Comparison of ENCODE assay signal across 10 cellular contexts in genomic region chr20:35601990-35602389, GRCh38. TPM values are rescaled to one million over a fixed set of nuclear protein-coding genes. Genes with fewer than 3 reads are reported as not detected.
DNase-seq lines count a peak whose midpoint lies in the region; ATAC-seq and TF ChIP-seq lines count a peak whose summit lies in the region.
"Had no signal": no experiment of that assay in that cellular context is flagged by ENCODE, and none has a peak within 500 bp of the region (broad histone marks: within the 10 kb centered on the region; RNA-seq: fewer than 3 reads in every experiment).

No MANE protein-coding gene starts in this region.

- H3K27me3 Mint-ChIP-seq in dendritic cell treated with granulocyte-macrophage colony-stimulating factor and Interleukin-4, amounts not matched to agents 40 ng/mL and 50 ng/mL, for 4 days: peaks cover 66% of the 10 kb centered on the region

- H3K9me3 ChIP-seq in mesodermal cell (ENCODE audit: control insufficient read depth, low read length) (no peaks in the 10 kb centered on the region), upper lobe of left lung (no peaks in the 10 kb centered on the region)

- no peak for TF ChIP-seq POLR2A in upper lobe of left lung (IDR thresholded peaks at IDR 0.05)

- H3K36me3 Mint-ChIP-seq in dendritic cell treated with granulocyte-macrophage colony-stimulating factor and Interleukin-4, amounts not matched to agents 40 ng/mL and 50 ng/mL, for 4 days (ENCODE audit: low read depth): no peaks in the 10 kb centered on the region

- TF ChIP-seq CTCF in upper lobe of left lung (IDR thresholded peaks at IDR 0.05): no peak

- H3K4me3 Mint-ChIP-seq in dendritic cell treated with granulocyte-macrophage colony-stimulating factor and Interleukin-4, amounts not matched to agents 40 ng/mL and 50 ng/mL, for 4 days: peak overlapping the region; percentile 74

- peaks cover 0 to 10% (median 3%) of the 10 kb centered on the region in 4 donors for H3K27me3 ChIP-seq in upper lobe of left lung

- DNase-seq in Right ventricle myocardium superior: peak; percentile 30
- no peak for DNase-seq in left ventricle myocardium superior
- no peak for DNase-seq in upper lobe of left lung
- DNase-seq in HEK293T (ENCODE audit: extremely low spot score): no peak
- no peak for DNase-seq in HUDEP-2 (lab: John Stamatoyannopoulos, UW; ENCODE audit: unreplicated experiment in 76 of 76)
- DNase-seq in NCI-H82 treated with DMSO at 0.1 percent for 48 hours (lab: John Stamatoyannopoulos, UW; ENCODE audit: unreplicated experiment): no peak

- H3K27ac ChIP-seq in mesodermal cell (ENCODE audit: low read depth, low read length, severe bottlenecking) (no peak overlapping the region), upper lobe of left lung (peak overlapping the region in 1 of 4 donors; percentile 49)

- H3K4me3 ChIP-seq in mesodermal cell (ENCODE audit: extremely low read depth, insufficient read depth, low read length, poor library complexity, severe bottlenecking): peak overlapping the region; percentile 39
- H3K4me3 ChIP-seq in upper lobe of left lung: peak overlapping the region; percentile 25 to 54 (median 44)

- CTCF ChIA-PET in HEK293T (lab: Yijun Ruan, JAX): no interaction called here

- TF ChIP-seq EP300 in upper lobe of left lung (IDR thresholded peaks at IDR 0.05): no peak

- no peaks in the 10 kb centered on the region for H3K4me1 ChIP-seq in mesodermal cell (ENCODE audit: control insufficient read depth, insufficient read depth, low read length, poor library complexity, severe bottlenecking)
- H3K4me1 ChIP-seq in upper lobe of left lung: peaks cover 13 to 21% (median 20%) of the 10 kb centered on the region in 4 donors

- ATAC-seq in Right ventricle myocardium superior (ENCODE audit: poor library complexity) (no peak), left ventricle myocardium superior (no peak), upper lobe of left lung (ENCODE audit: low FRiP score in 2 of 2) (no peak)

- H3K4me1 Mint-ChIP-seq in dendritic cell treated with granulocyte-macrophage colony-stimulating factor and Interleukin-4, amounts not matched to agents 40 ng/mL and 50 ng/mL, for 4 days (ENCODE audit: low read depth): peaks cover 20% of the 10 kb centered on the region

- H3K36me3 ChIP-seq in mesodermal cell (ENCODE audit: control insufficient read depth, insufficient read depth, low read length): no peaks in the 10 kb centered on the region
- H3K36me3 ChIP-seq in upper lobe of left lung: no peaks in the 10 kb centered on the region

- POLR2A ChIA-PET in HEK293T (lab: Yijun Ruan, JAX): no interaction called here

- intact Hi-C loops in Right ventricle myocardium superior (cut with DNase I): no loop called here
- intact Hi-C loops in left ventricle myocardium superior (cut with micrococcal nuclease): no loop called here
- intact Hi-C loops in dendritic cell treated with granulocyte-macrophage colony-stimulating factor and Interleukin-4, amounts not matched to agents 40 ng/mL and 50 ng/mL, for 4 days (cut with micrococcal nuclease): no loop called here

- 73 to 93% methylated on average over 20 to 23 of the region's 30 CpGs for WGBS in mesodermal cell (ENCODE audit: insufficient coverage in 2 of 2), 2 experiments
- WGBS in upper lobe of left lung, 2 donors: 8 to 24% methylated on average over 5 to 22 of the region's 30 CpGs

- no peak overlapping the region for H3K27ac Mint-ChIP-seq in dendritic cell treated with granulocyte-macrophage colony-stimulating factor and Interleukin-4, amounts not matched to agents 40 ng/mL and 50 ng/mL, for 4 days
- H3K27ac Mint-ChIP-seq: activated naive CD4-positive, alpha-beta T cell treated with anti-CD3 and anti-CD28 coated beads for 36 hours; T-helper 2 cell treated with Interferon-gamma antibody and Interleukin-4, amounts not matched to agents 5 μg/mL and 100 μg/mL, for 36 hours had no signal

- no peaks in the 10 kb centered on the region for H3K9me3 Mint-ChIP-seq in dendritic cell treated with granulocyte-macrophage colony-stimulating factor and Interleukin-4, amounts not matched to agents 40 ng/mL and 50 ng/mL, for 4 days
- H3K9me3 Mint-ChIP-seq: activated naive CD4-positive, alpha-beta T cell treated with anti-CD3 and anti-CD28 coated beads for 36 hours; T-helper 2 cell treated with Interferon-gamma antibody and Interleukin-4, amounts not matched to agents 5 μg/mL and 100 μg/mL, for 36 hours had no signal

TF ChIP-seq in HEK293T, 16 proteins besides CTCF, POLR2A, EP300 and RAD21:
- no peak for TF ChIP-seq TARDBP (IDR thresholded peaks at IDR 0.05)
- TF ChIP-seq SP1 (IDR thresholded peaks at IDR 0.05): no peak
- TF ChIP-seq, protein P1, sequence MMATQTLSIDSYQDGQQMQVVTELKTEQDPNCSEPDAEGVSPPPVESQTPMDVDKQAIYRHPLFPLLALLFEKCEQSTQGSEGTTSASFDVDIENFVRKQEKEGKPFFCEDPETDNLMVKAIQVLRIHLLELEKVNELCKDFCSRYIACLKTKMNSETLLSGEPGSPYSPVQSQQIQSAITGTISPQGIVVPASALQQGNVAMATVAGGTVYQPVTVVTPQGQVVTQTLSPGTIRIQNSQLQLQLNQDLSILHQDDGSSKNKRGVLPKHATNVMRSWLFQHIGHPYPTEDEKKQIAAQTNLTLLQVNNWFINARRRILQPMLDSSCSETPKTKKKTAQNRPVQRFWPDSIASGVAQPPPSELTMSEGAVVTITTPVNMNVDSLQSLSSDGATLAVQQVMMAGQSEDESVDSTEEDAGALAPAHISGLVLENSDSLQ (IDR thresholded peaks at IDR 0.05): no peak
- TF ChIP-seq ARNT (IDR thresholded peaks at IDR 0.05): no peak
- no peak for TF ChIP-seq ZNF384 (IDR thresholded peaks at IDR 0.05)
- TF ChIP-seq LEF1 (IDR thresholded peaks at IDR 0.05; ENCODE audit: borderline replicate concordance): no peak

RNA-seq across cellular contexts. Expression of gene SPAG4, which starts 13.6 kb away (rescaled TPM):
- 2.3 TPM for total RNA-seq in Right ventricle myocardium superior
- total RNA-seq in left ventricle myocardium superior: 3.1 TPM
- 5.2 TPM for polyA plus RNA-seq in mesodermal cell (2013, experiment 1 of 2)
- polyA plus RNA-seq in mesodermal cell (2013, experiment 2 of 2): 3.7 TPM
- 10 to 100 TPM in 2 of 6 donors, 1 to 10 TPM in 4; 2.7 to 48.2 (median 4.8) TPM for total RNA-seq in upper lobe of left lung
